Comparison of ENCODE assay signal across 22 cellular contexts in the genomic region with DNA sequence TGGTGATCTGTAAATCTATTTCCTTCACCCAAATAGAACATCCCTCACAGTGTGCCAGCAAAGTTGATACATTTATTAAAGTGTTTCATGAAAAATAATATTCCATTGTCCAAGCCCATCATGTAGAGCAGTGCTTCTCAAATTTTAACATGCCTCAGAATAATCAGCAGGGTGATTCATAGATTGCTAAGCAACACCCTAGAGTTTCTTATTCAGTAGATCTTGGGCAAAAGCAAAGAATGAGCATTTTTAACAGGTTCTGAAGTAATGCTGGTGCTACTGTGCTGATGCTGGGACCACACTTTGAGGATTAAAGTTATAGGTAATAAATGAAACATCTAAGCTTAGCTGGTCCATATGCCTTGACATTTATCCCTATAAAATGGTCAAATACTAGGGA.
"Had no signal": no experiment of that assay in that cellular context is flagged by ENCODE, and none has a peak within 500 bp of the region (broad histone marks: within the 10 kb centered on the region; RNA-seq: fewer than 3 reads in every experiment).

No MANE protein-coding gene starts in this region.

- H3K36me3 Mint-ChIP-seq: memory B cell; naive thymus-derived CD4-positive, alpha-beta T cell; T-cell had no signal

- H3K27me3 Mint-ChIP-seq: activated B cell treated with CpG ODN at 0.5 μM for 24 hours; dendritic cell treated with granulocyte-macrophage colony-stimulating factor and Interleukin-4, amounts not matched to agents 40 ng/mL and 50 ng/mL, for 4 days; memory B cell; naive thymus-derived CD4-positive, alpha-beta T cell; stimulated activated naive CD8-positive, alpha-beta T cell treated with anti-CD3 and anti-CD28 coated beads, Interleukin-15, amount 100 ng/mL, for 72 hours; T-cell had no signal

- H3K9me3 ChIP-seq: esophagus muscularis mucosa, mucosa of descending colon, ovary, right lobe of liver, upper lobe of left lung had no signal

- H3K27ac ChIP-seq: esophagus muscularis mucosa, heart right ventricle, neural progenitor cell, ovary, right lobe of liver, upper lobe of left lung had no signal

- H3K9ac ChIP-seq: neural progenitor cell had no signal

- DNase-seq: activated B cell treated with CpG ODN at 0.5 μM for 24 hours; activated CD4-positive, alpha-beta T cell treated with anti-CD3 and anti-CD28 coated beads for 48 hours; activated CD8-positive, alpha-beta T cell treated with anti-CD3 and anti-CD28 coated beads, Interleukin-2, amount 10 ng/mL, durations not matched to agents 7 days and 5 days; activated effector memory CD4-positive, alpha-beta T cell treated with Interleukin-2 at 50 U/mL for 16 hours; activated naive CD4-positive, alpha-beta T cell treated with anti-CD3 and anti-CD28 coated beads, Interleukin-2, amount 50 U/mL, for 16 hours; activated T-cell treated with anti-CD3 and anti-CD28 coated beads, Interleukin-2, amount 50 U/mL, for 48 hours; cerebellar nuclear complex; effector CD8-positive, alpha-beta T cell; heart right ventricle; mucosa of descending colon; naive thymus-derived CD4-positive, alpha-beta T cell; ovary; right lobe of liver; stimulated activated CD4-positive, alpha-beta T cell treated with anti-CD3 and anti-CD28 coated beads, Interleukin-4, amount 100 ng/mL, for 1 hour; stimulated activated naive CD8-positive, alpha-beta T cell treated with anti-CD3 and anti-CD28 coated beads, Interleukin-15, amount 100 ng/mL, for 72 hours; T-cell; upper lobe of left lung had no signal

- H3K4me3 ChIP-seq: esophagus muscularis mucosa, heart right ventricle, mucosa of descending colon, neural progenitor cell, ovary, right lobe of liver, smooth muscle cell, upper lobe of left lung had no signal

- H2AFZ ChIP-seq: neural progenitor cell had no signal

- H3K4me1 ChIP-seq: esophagus muscularis mucosa, heart right ventricle, neural progenitor cell, right lobe of liver, upper lobe of left lung had no signal

- H3K27me3 ChIP-seq: esophagus muscularis mucosa, neural progenitor cell, ovary, right lobe of liver, upper lobe of left lung had no signal

- H3K9me3 Mint-ChIP-seq: activated B cell treated with CpG ODN at 0.5 μM for 24 hours; dendritic cell treated with granulocyte-macrophage colony-stimulating factor and Interleukin-4, amounts not matched to agents 40 ng/mL and 50 ng/mL, for 4 days; stimulated activated naive CD8-positive, alpha-beta T cell treated with anti-CD3 and anti-CD28 coated beads, Interleukin-15, amount 100 ng/mL, for 72 hours had no signal

- H3K4me1 Mint-ChIP-seq: activated B cell treated with CpG ODN at 0.5 μM for 24 hours; memory B cell; naive thymus-derived CD4-positive, alpha-beta T cell; stimulated activated naive CD8-positive, alpha-beta T cell treated with anti-CD3 and anti-CD28 coated beads, Interleukin-15, amount 100 ng/mL, for 72 hours; T-cell had no signal

- H3K4me3 Mint-ChIP-seq: activated B cell treated with CpG ODN at 0.5 μM for 24 hours; activated CD8-positive, alpha-beta T cell treated with anti-CD3 and anti-CD28 coated beads, Interleukin-2, amount 10 ng/mL, durations not matched to agents 7 days and 5 days; dendritic cell treated with granulocyte-macrophage colony-stimulating factor and Interleukin-4, amounts not matched to agents 40 ng/mL and 50 ng/mL, for 4 days; memory B cell; naive thymus-derived CD4-positive, alpha-beta T cell; neural progenitor cell; stimulated activated naive CD8-positive, alpha-beta T cell treated with anti-CD3 and anti-CD28 coated beads, Interleukin-15, amount 100 ng/mL, for 72 hours; T-cell had no signal

- H3K27ac Mint-ChIP-seq: activated B cell treated with CpG ODN at 0.5 μM for 24 hours; activated CD8-positive, alpha-beta T cell treated with anti-CD3 and anti-CD28 coated beads, Interleukin-2, amount 10 ng/mL, durations not matched to agents 7 days and 5 days; dendritic cell treated with granulocyte-macrophage colony-stimulating factor and Interleukin-4, amounts not matched to agents 40 ng/mL and 50 ng/mL, for 4 days; memory B cell; naive thymus-derived CD4-positive, alpha-beta T cell; neural progenitor cell; stimulated activated naive CD8-positive, alpha-beta T cell treated with anti-CD3 and anti-CD28 coated beads, Interleukin-15, amount 100 ng/mL, for 72 hours; T-cell had no signal

- H3K4me2 ChIP-seq: neural progenitor cell, smooth muscle cell had no signal

- H3K36me3 ChIP-seq: esophagus muscularis mucosa, heart right ventricle, neural progenitor cell, ovary, right lobe of liver, upper lobe of left lung had no signal

- ATAC-seq: activated CD8-positive, alpha-beta T cell treated with anti-CD3 and anti-CD28 coated beads, Interleukin-2, amount 10 ng/mL, durations not matched to agents 7 days and 5 days; heart right ventricle; mucosa of descending colon; naive thymus-derived CD4-positive, alpha-beta T cell; right lobe of liver; stimulated activated naive CD8-positive, alpha-beta T cell treated with anti-CD3 and anti-CD28 coated beads, Interleukin-15, amount 100 ng/mL, for 72 hours; T-cell had no signal
